In genomic region chr4:15142201-15142600, GRCh38 we compare ENCODE assay signal across 6 cellular contexts.
"Had no signal": no experiment of that assay in that cellular context is flagged by ENCODE, and none has a peak within 500 bp of the region (broad histone marks: within the 10 kb centered on the region; RNA-seq: fewer than 3 reads in every experiment).

No MANE protein-coding gene starts in this region.

- DNase-seq: GM23248, GOT3, H7, HFFc6, IMR-90, KG1 had no signal
